21 cellular contexts compared by ENCODE assay signal in the genomic region with DNA sequence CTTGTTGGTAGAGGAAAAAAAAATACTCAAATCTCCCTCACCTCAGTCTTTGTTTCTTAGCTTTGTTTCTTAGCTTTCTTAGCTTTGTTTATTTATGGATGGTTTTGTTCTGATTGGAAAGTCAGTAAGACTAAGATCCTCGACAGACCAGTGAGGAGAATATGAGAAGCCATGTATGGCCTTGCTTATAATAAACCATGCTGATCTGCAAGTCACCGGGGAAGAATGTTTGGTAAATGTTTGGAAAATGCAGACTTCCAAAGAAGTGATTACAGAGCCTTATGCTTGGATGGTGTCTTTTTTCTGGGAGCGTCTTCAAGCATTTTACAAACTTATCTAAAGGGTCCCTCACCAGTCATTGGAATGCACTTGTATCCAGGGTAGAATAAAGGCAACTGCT.
DNase-seq lines count a peak whose midpoint lies in the region; ATAC-seq and TF ChIP-seq lines count a peak whose summit lies in the region.
"Had no signal": no experiment of that assay in that cellular context is flagged by ENCODE, and none has a peak within 500 bp of the region (broad histone marks: within the 10 kb centered on the region; RNA-seq: fewer than 3 reads in every experiment).

No MANE protein-coding gene starts in this region.

- CTCF ChIA-PET in activated CD8-positive, alpha-beta T cell treated with anti-CD3 and anti-CD28 coated beads for 36 hours (lab: Charles Lee): no interaction called here

- DNase-seq in AG08396 (ENCODE audit: low spot score) (peak; percentile 17), amniotic stem cell (lab: John Stamatoyannopoulos, UW) (peak; percentile 33), fibroblast of peridontal ligament (ENCODE audit: extremely low read depth) (peak; percentile 51), NCI-H1417 treated with DMSO at 0.1 percent for 48 hours (lab: John Stamatoyannopoulos, UW) (no peak)
- DNase-seq in activated CD8-positive, alpha-beta T cell treated with anti-CD3 and anti-CD28 coated beads for 36 hours: no peak
- DNase-seq: 8988T; BE2C; C1 segment of cervical spinal cord; CD4-positive, CD25-positive, alpha-beta regulatory T cell; CD8-positive, alpha-beta memory T cell; COR-L47; DMS 273 treated with DMSO at 0.1 percent for 48 hours; DMS53; DND-41; EL; GM23248; HCEC 1CT had no signal

- TF ChIP-seq CTCF in activated CD8-positive, alpha-beta T cell treated with anti-CD3 and anti-CD28 coated beads for 36 hours (IDR thresholded peaks at IDR 0.05): no peak

- POLR2A ChIA-PET in activated CD8-positive, alpha-beta T cell treated with anti-CD3 and anti-CD28 coated beads for 36 hours (lab: Charles Lee): no interaction called here

- no peaks in the 10 kb centered on the region for H3K9me3 Mint-ChIP-seq in activated CD8-positive, alpha-beta T cell treated with anti-CD3 and anti-CD28 coated beads for 36 hours
- H3K9me3 Mint-ChIP-seq: CD4-positive, CD25-positive, alpha-beta regulatory T cell; CD8-positive, alpha-beta memory T cell had no signal

- H3K4me3 Mint-ChIP-seq in activated CD8-positive, alpha-beta T cell treated with anti-CD3 and anti-CD28 coated beads for 36 hours: no peak overlapping the region
- H3K4me3 Mint-ChIP-seq: CD4-positive, CD25-positive, alpha-beta regulatory T cell; CD8-positive, alpha-beta memory T cell had no signal

- no peaks in the 10 kb centered on the region for H3K4me1 Mint-ChIP-seq in activated CD8-positive, alpha-beta T cell treated with anti-CD3 and anti-CD28 coated beads for 36 hours (ENCODE audit: low read depth)
- H3K4me1 Mint-ChIP-seq: CD4-positive, CD25-positive, alpha-beta regulatory T cell; CD8-positive, alpha-beta memory T cell had no signal

- ATAC-seq in HG02642 (IDR thresholded peaks at IDR 0.05; ENCODE audit: poor library complexity, unreplicated experiment): no peak
- ATAC-seq in activated CD8-positive, alpha-beta T cell treated with anti-CD3 and anti-CD28 coated beads for 36 hours: no peak
- no peak for ATAC-seq in GM18498 (IDR thresholded peaks at IDR 0.05; ENCODE audit: unreplicated experiment)
- ATAC-seq: GM12878, HepG2 had no signal

- H3K27ac Mint-ChIP-seq in activated CD8-positive, alpha-beta T cell treated with anti-CD3 and anti-CD28 coated beads for 36 hours: no peak overlapping the region
- H3K27ac Mint-ChIP-seq: CD4-positive, CD25-positive, alpha-beta regulatory T cell; CD8-positive, alpha-beta memory T cell had no signal

- intact Hi-C loops in activated CD8-positive, alpha-beta T cell treated with anti-CD3 and anti-CD28 coated beads for 36 hours (cut with micrococcal nuclease): no loop called here

- no peaks in the 10 kb centered on the region for H3K27me3 Mint-ChIP-seq in activated CD8-positive, alpha-beta T cell treated with anti-CD3 and anti-CD28 coated beads for 36 hours

- H3K36me3 Mint-ChIP-seq in activated CD8-positive, alpha-beta T cell treated with anti-CD3 and anti-CD28 coated beads for 36 hours (ENCODE audit: low read depth): no peaks in the 10 kb centered on the region
- H3K36me3 Mint-ChIP-seq: CD4-positive, CD25-positive, alpha-beta regulatory T cell; CD8-positive, alpha-beta memory T cell had no signal

Comparison
In these comparisons a context has a peak if more than half of its experiments do, and no peak if none do; other contexts are left out.
1. DNase-seq: peak in AG08396 (single experiment), amniotic stem cell (single experiment) and fibroblast of peridontal ligament (single experiment); none in NCI-H1417 treated with DMSO at 0.1 percent for 48 hours (single experiment) and activated CD8-positive, alpha-beta T cell treated with anti-CD3 and anti-CD28 coated beads for 36 hours (single experiment).